8 cellular contexts compared by ENCODE assay signal in genomic region chr22:46250035-46250782, GRCh38. TPM values are rescaled to one million over a fixed set of nuclear protein-coding genes. Genes with fewer than 3 reads are reported as not detected.
A peak's percentile ranks its signal among the peaks of the same experiment; 100 is the strongest.
DNase-seq lines count a peak whose midpoint lies in the region; ATAC-seq, FAIRE-seq and TF ChIP-seq lines count a peak whose summit lies in the region.

A gene with protein sequence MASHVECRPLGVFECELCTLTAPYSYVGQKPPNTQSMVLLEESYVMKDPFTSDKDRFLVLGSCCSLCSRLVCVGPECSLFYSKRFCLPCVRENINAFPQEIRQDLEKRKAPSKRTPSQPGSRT (minus strand): TSS chr22:46250293. CDS start chr22:46248284, 2,009 bp downstream.

- H3K4me1 ChIP-seq in HAP-1 (peaks cover 7% of the 10 kb centered on the region), pancreas (peaks cover 0 to 5% (median 4%) of the 10 kb centered on the region in 3 donors), tibial artery (peaks cover 0 to 23% (median 15%) of the 10 kb centered on the region in 4 donors)

- H3K36me3 ChIP-seq in GM06990 (ENCODE audit: control insufficient read depth, insufficient read depth, low read length) (peaks cover 2% of the 10 kb centered on the region; the same call in 1 of the 2 replicates), HAP-1 (replicated peaks) (no peaks in the 10 kb centered on the region), MG63 (no peaks in the 10 kb centered on the region), pancreas (no peaks in the 10 kb centered on the region), tibial artery (peaks cover 0 to 11% (median 0%) of the 10 kb centered on the region in 3 donors)

- H3K36me3 Mint-ChIP-seq in activated naive CD8-positive, alpha-beta T cell treated with anti-CD3 and anti-CD28 coated beads for 36 hours = peaks cover 17% of the 10 kb centered on the region

- H3K4me3 ChIP-seq in GM06990 (replicated peaks; ENCODE audit: low read depth, low read length) (peak within 1 kb of the TSS; percentile 75), HAP-1 (peak within 1 kb of the TSS; percentile 75), MG63 (peak within 1 kb of the TSS; percentile 91), pancreas (peak within 1 kb of the TSS; percentile 72 to 79 (median 76)), tibial artery (peak within 1 kb of the TSS; percentile 70)

- H3K27me3 Mint-ChIP-seq in activated naive CD8-positive, alpha-beta T cell treated with anti-CD3 and anti-CD28 coated beads for 36 hours = no peaks in the 10 kb centered on the region

- ATAC-seq in Right ventricle myocardium inferior (peak; percentile 95), pancreas (peak; percentile 97 to 99 (median 98))

- peaks cover 30% of the 10 kb centered on the region for H3K4me1 Mint-ChIP-seq in activated naive CD8-positive, alpha-beta T cell treated with anti-CD3 and anti-CD28 coated beads for 36 hours

- no peak for FAIRE-seq in pancreas (lab: Jason Lieb, UNC)

- peak within 1 kb of the TSS; percentile 83 for H3K4me3 Mint-ChIP-seq in activated naive CD8-positive, alpha-beta T cell treated with anti-CD3 and anti-CD28 coated beads for 36 hours

- H3K27ac ChIP-seq in pancreas (peak within 1 kb of the TSS; percentile 59 to 86 (median 74)), tibial artery (peak within 1 kb of the TSS; percentile 84 to 85)

- in situ Hi-C loops in HAP-1 (cut with MboI; ENCODE audit: low sequenced_read_pairs) = no loop called here

- peak; percentile 95 for DNase-seq in GM06990 (ENCODE audit: extremely low read depth, insufficient read length)
- DNase-seq in HAP-1 (ENCODE audit: low spot score in 2 of 2) = peak; percentile 84 to 91
- DNase-seq in MG63 = peak; percentile 91
- peak; percentile 63 for DNase-seq in SKM-1 (lab: John Stamatoyannopoulos, UW; ENCODE audit: unreplicated experiment)
- DNase-seq in activated naive CD8-positive, alpha-beta T cell treated with anti-CD3 and anti-CD28 coated beads for 36 hours = peak; percentile 93
- peak; percentile 96 for DNase-seq in Right ventricle myocardium inferior (ENCODE audit: missing footprints)
- DNase-seq in pancreas = peak; percentile 87 to 97 (median 91)
- DNase-seq in tibial artery = peak; percentile 87 to 94

- intact Hi-C loops in Right ventricle myocardium inferior (cut with DNase I) (loop anchor here (1.0 kb wide), 1 partner anchor 17 kb away; no protein-coding TSS in a partner anchor), pancreas (cut with DNase I) (no loop called here), tibial artery (cut with DNase I; ENCODE audit: low total_unique reads) (loop anchor here (10.0 kb wide), 1 partner anchor 125 kb away; no protein-coding TSS in a partner anchor)

- peaks cover 3% of the 10 kb centered on the region for H3K9me3 Mint-ChIP-seq in activated naive CD8-positive, alpha-beta T cell treated with anti-CD3 and anti-CD28 coated beads for 36 hours

- H3K9me3 ChIP-seq in HAP-1 = no peaks in the 10 kb centered on the region; the same call in 1 of the 2 replicates
- no peaks in the 10 kb centered on the region for H3K9me3 ChIP-seq in MG63
- no peaks in the 10 kb centered on the region for H3K9me3 ChIP-seq in pancreas
- H3K9me3 ChIP-seq in tibial artery = no peaks in the 10 kb centered on the region

- 0% methylated on average over 69 to 89 of the region's 89 CpGs for WGBS in pancreas, 2 donors

- no peak for TF ChIP-seq CTCF in GM06990 (IDR thresholded peaks at IDR 0.05; ENCODE audit: insufficient read depth, low read length, poor library complexity, severe bottlenecking)
- no peak for TF ChIP-seq CTCF in pancreas (IDR thresholded peaks at IDR 0.05)
- TF ChIP-seq CTCF in tibial artery (IDR thresholded peaks at IDR 0.05) = no peak

- H3K27me3 ChIP-seq in GM06990 (replicated peaks; ENCODE audit: control insufficient read depth, insufficient read depth, low read length) (no peaks in the 10 kb centered on the region), HAP-1 (ENCODE audit: low read depth) (no peaks in the 10 kb centered on the region), MG63 (no peaks in the 10 kb centered on the region), pancreas (no peaks in the 10 kb centered on the region), tibial artery (no peaks in the 10 kb centered on the region)

- peak within 1 kb of the TSS; percentile 81 for H3K27ac Mint-ChIP-seq in activated naive CD8-positive, alpha-beta T cell treated with anti-CD3 and anti-CD28 coated beads for 36 hours

RNA-seq across cellular contexts. Expression of the gene that starts here (rescaled TPM):
- 21.5 and 26.2 TPM in 2 replicates for total RNA-seq in MG63 (2014; rRNA removed; shearing (Covaris generic); ENCODE audit: low replicate concordance)
- total RNA-seq in activated naive CD8-positive, alpha-beta T cell treated with anti-CD3 and anti-CD28 coated beads for 36 hours = 10 to 100 TPM in 1 of 2 experiments, 1 to 10 TPM in 1; 8.4 to 10.7 TPM
- total RNA-seq in Right ventricle myocardium inferior = 6.2 TPM
- total RNA-seq in pancreas = 1 to 10 TPM; 2.9 to 4.6 (median 3.9) TPM
- polyA plus RNA-seq in pancreas = 10 to 100 TPM in 1 of 2 donors, 1 to 10 TPM in 1; 9.2 to 12.0 TPM

Comparison
In these comparisons a context has a peak if more than half of its experiments do, and no peak if none do; other contexts are left out.
1. Peak in every context shown above with its lines: DNase-seq, ATAC-seq, H3K4me3 ChIP-seq and H3K27ac ChIP-seq.
2. intact Hi-C loops: an anchor here in Right ventricle myocardium inferior (1.0 kb wide) and tibial artery (10.0 kb wide); none called in pancreas.